17 cellular contexts compared by ENCODE assay signal in genomic region chr2:178734518-178734917, GRCh38.
A peak's percentile ranks its signal among the peaks of the same experiment; 100 is the strongest.
DNase-seq lines count a peak whose midpoint lies in the region; ATAC-seq and TF ChIP-seq lines count a peak whose summit lies in the region.
"Had no signal": no experiment of that assay in that cellular context is flagged by ENCODE, and none has a peak within 500 bp of the region (broad histone marks: within the 10 kb centered on the region; RNA-seq: fewer than 3 reads in every experiment).

No MANE protein-coding gene starts in this region.

- H3K4me3 ChIP-seq in cardiac muscle cell (no peak overlapping the region), body of pancreas (no peak overlapping the region), psoas muscle (peak overlapping the region; percentile 17)
- H3K4me3 ChIP-seq: A549; BLaER1 treated with 17β-estradiol and CSF1 and Interleukin-3, amounts not matched to agents 10 nM and 100 nM had no signal

- ATAC-seq in Right ventricle myocardium inferior (no peak), body of pancreas (peak; percentile 66), psoas muscle (no peak)
- ATAC-seq: A549; CD8-positive, alpha-beta T cell had no signal

- intact Hi-C loops in Right ventricle myocardium inferior (cut with DNase I): no loop called here
- intact Hi-C loops in body of pancreas (cut with DNase I): no loop called here
- intact Hi-C loops in psoas muscle (cut with DNase I): no loop called here

- peaks cover 94% of the 10 kb centered on the region for H3K36me3 ChIP-seq in cardiac muscle cell
- peaks cover 0 to 2% of the 10 kb centered on the region in 2 donors for H3K36me3 ChIP-seq in body of pancreas (replicated peaks in 1 of 2; ENCODE audit: insufficient read depth in 1 of 2, low read depth in 2 of 2)
- H3K36me3 ChIP-seq in psoas muscle (ENCODE audit: insufficient read depth in 1 of 2, low read depth in 1 of 2): peaks cover 15 to 100% of the 10 kb centered on the region in 2 donors
- H3K36me3 ChIP-seq: BLaER1 treated with 17β-estradiol and CSF1 and Interleukin-3, amounts not matched to agents 10 nM and 100 nM had no signal

- no peaks in the 10 kb centered on the region for H3K9me3 ChIP-seq in cardiac muscle cell (ENCODE audit: low read depth)
- H3K9me3 ChIP-seq in body of pancreas: no peaks in the 10 kb centered on the region
- H3K9me3 ChIP-seq in psoas muscle: no peaks in the 10 kb centered on the region
- H3K9me3 ChIP-seq: A549; BLaER1 treated with 17β-estradiol and CSF1 and Interleukin-3, amounts not matched to agents 10 nM and 100 nM; Caco-2 had no signal

- no peak for TF ChIP-seq CTCF in cardiac muscle cell (IDR thresholded peaks at IDR 0.05; ENCODE audit: low read depth, low read length)
- no peak for TF ChIP-seq CTCF in body of pancreas (IDR thresholded peaks at IDR 0.05)
- TF ChIP-seq CTCF in psoas muscle (IDR thresholded peaks at IDR 0.05): no peak

- H3K27me3 ChIP-seq in cardiac muscle cell (no peaks in the 10 kb centered on the region), body of pancreas (no peaks in the 10 kb centered on the region), psoas muscle (ENCODE audit: insufficient read depth in 3 of 3, low read length in 2 of 3) (no peaks in the 10 kb centered on the region)
- H3K27me3 ChIP-seq: BLaER1 treated with 17β-estradiol and CSF1 and Interleukin-3, amounts not matched to agents 10 nM and 100 nM had no signal

- H3K4me1 ChIP-seq in cardiac muscle cell (ENCODE audit: low read depth) (peaks cover 28% of the 10 kb centered on the region), body of pancreas (peaks cover 19% of the 10 kb centered on the region), psoas muscle (peaks cover 80% of the 10 kb centered on the region)
- H3K4me1 ChIP-seq: A549; BLaER1 treated with 17β-estradiol and CSF1 and Interleukin-3, amounts not matched to agents 10 nM and 100 nM; Caco-2 had no signal

- H3K27ac ChIP-seq in cardiac muscle cell: peak overlapping the region; percentile 74
- peak overlapping the region in 2 of 4 donors; percentile 31 to 37 for H3K27ac ChIP-seq in body of pancreas
- peak overlapping the region; percentile 69 for H3K27ac ChIP-seq in psoas muscle
- H3K27ac ChIP-seq: 22Rv1; A549; BLaER1 treated with 17β-estradiol and CSF1 and Interleukin-3, amounts not matched to agents 10 nM and 100 nM; C4-2B had no signal

- 55 to 60% methylated on average over 4 of the region's 4 CpGs for WGBS in body of pancreas, 2 donors
- 51 to 80% (median 62%) methylated on average over 4 of the region's 4 CpGs for WGBS in psoas muscle, 3 donors

- no peak for DNase-seq in cardiac muscle cell (ENCODE audit: low read depth in 1 of 2, low spot score in 1 of 2)
- DNase-seq in Right ventricle myocardium inferior (ENCODE audit: missing footprints): no peak
- DNase-seq in body of pancreas: peak in 2 of 4 donors; percentile 3 to 6
- no peak for DNase-seq in psoas muscle
- no peak for DNase-seq in activated CD4-positive, CD25-positive, alpha-beta regulatory T cell (lab: John Stamatoyannopoulos, UW)
- no peak for DNase-seq in central memory CD4-positive, alpha-beta T cell
- DNase-seq: AML-193; Caco-2; Calu3; CD4-positive, alpha-beta T cell; CD8-positive, alpha-beta T cell; DMS79 treated with DMSO at 0.1 percent for 48 hours; GF-D8 had no signal

- no peak for TF ChIP-seq POLR2A in body of pancreas (IDR thresholded peaks at IDR 0.05)
